ENCODE assay signal across 15 cellular contexts in genomic region chr2:11589316-11589940, GRCh38. TPM values are rescaled to one million over a fixed set of nuclear protein-coding genes. Genes with fewer than 3 reads are reported as not detected.
DNase-seq lines count a peak whose midpoint lies in the region; ATAC-seq and TF ChIP-seq lines count a peak whose summit lies in the region.
"Had no signal": no experiment of that assay in that cellular context is flagged by ENCODE, and none has a peak within 500 bp of the region (broad histone marks: within the 10 kb centered on the region; RNA-seq: fewer than 3 reads in every experiment).

No MANE protein-coding gene starts in this region.

- no TSS peak for BruUV-seq in PC-9 (replicated peaks; lab: Mats Ljungman, UMichigan)

- POLR2A ChIA-PET in PC-9 (lab: Charles Lee; ENCODE audit: unreplicated experiment) = no interaction called here

- no peaks in the 10 kb centered on the region for H3F3A ChIP-seq in PC-9 (ENCODE audit: insufficient read depth, low read depth)

- peaks cover 37% of the 10 kb centered on the region; the same call in 1 of the 2 replicates for H3K27me3 ChIP-seq in PC-9 (ENCODE audit: insufficient read depth, low read depth)
- H3K27me3 ChIP-seq: transverse colon had no signal

- H3K27ac ChIP-seq in PC-9 = no peak overlapping the region
- H3K27ac ChIP-seq: transverse colon had no signal

- no peaks in the 10 kb centered on the region for H3K36me3 ChIP-seq in PC-9 (ENCODE audit: low read depth)
- H3K36me3 ChIP-seq: transverse colon had no signal

- no peaks in the 10 kb centered on the region for H3K79me2 ChIP-seq in PC-9 (ENCODE audit: low read depth)

- H3K9me2 ChIP-seq in PC-9 (ENCODE audit: insufficient read depth) = no peaks in the 10 kb centered on the region

- TF ChIP-seq CTCF in GM12875 (IDR thresholded peaks at IDR 0.05; ENCODE audit: borderline replicate concordance, insufficient read depth, low read depth, low read length) (peak; percentile 33; the same call in 1 of the 2 replicates), PC-9 (conservative IDR thresholded peaks at IDR 0.05) (peak; percentile 30; the same call in 1 of the 2 replicates), fibroblast of the aortic adventitia (IDR thresholded peaks at IDR 0.05; ENCODE audit: insufficient read depth, low read length) (peak; percentile 5)

- no peak overlapping the region for H3K4me2 ChIP-seq in PC-9

- intact Hi-C loops in PC-9 (cut with micrococcal nuclease; ENCODE audit: unreplicated experiment) = no loop called here

- 0 out of 2 replicates have a peak, but pooled peaks cover 6% of the 10 kb centered on the region for H3K9me3 ChIP-seq in PC-9 (ENCODE audit: insufficient read depth, low read depth)
- H3K9me3 ChIP-seq: transverse colon had no signal

- H3K4me3 ChIP-seq in GM12875 (ENCODE audit: low read depth, low read length) (no peak overlapping the region), PC-9 (no peak overlapping the region), fibroblast of the aortic adventitia (ENCODE audit: low read depth, low read length) (no peak overlapping the region)
- H3K4me3 ChIP-seq: transverse colon had no signal

- peak; percentile 19 for DNase-seq in COLO668 (lab: John Stamatoyannopoulos, UW; ENCODE audit: unreplicated experiment)
- DNase-seq in PC-9 = no peak
- no peak for DNase-seq in fibroblast of the aortic adventitia (ENCODE audit: low read depth)
- no peak for DNase-seq in NCI-H446 treated with DMSO at 0.1 percent for 48 hours (lab: John Stamatoyannopoulos, UW)
- no peak for DNase-seq in central memory CD4-positive, alpha-beta T cell
- DNase-seq in KBM-7 = no peak
- DNase-seq: activated CD4-positive, alpha-beta T cell treated with anti-CD3 and anti-CD28 coated beads for 48 hours; activated T-cell treated with anti-CD3 and anti-CD28 coated beads, Interleukin-2, amount 50 U/mL, for 48 hours; erythroblast; hypothalamus; right cardiac atrium; stimulated activated CD4-positive, alpha-beta T cell treated with anti-CD3 and anti-CD28 coated beads, Interleukin-2, amount 100 ng/mL, for 24 hours; transverse colon had no signal

- CTCF ChIA-PET in PC-9 (lab: Charles Lee) = no interaction called here

- H3K4me1 ChIP-seq in PC-9 (replicated peaks; ENCODE audit: insufficient read depth) = no peaks in the 10 kb centered on the region
- H3K4me1 ChIP-seq: transverse colon had no signal

- no peaks in the 10 kb centered on the region for H4K20me1 ChIP-seq in PC-9 (ENCODE audit: insufficient read depth)

- in situ Hi-C loops in KBM-7 (cut with MboI; ENCODE audit: low pct_unique_long_range_greater_than_20kb, low sequenced_read_pairs) = loop anchor here (25.0 kb wide), 3 partner anchors 102 to 752 kb away; a partner anchor contains a TSS

- ATAC-seq in HG03095 (IDR thresholded peaks at IDR 0.05; ENCODE audit: unreplicated experiment) = no peak
- ATAC-seq: right cardiac atrium had no signal

- H2AFZ ChIP-seq in PC-9 = no peak overlapping the region

RNA-seq across cellular contexts. Expression of gene GREB1, which starts 55.6 kb away (rescaled TPM):
- total RNA-seq in PC-9 (2021) (0.20 and 0.37 TPM in 2 replicates), fibroblast of the aortic adventitia (ENCODE audit: low replicate concordance) (under 0.01 and 1.7 TPM in 2 replicates)
